In the genomic region with DNA sequence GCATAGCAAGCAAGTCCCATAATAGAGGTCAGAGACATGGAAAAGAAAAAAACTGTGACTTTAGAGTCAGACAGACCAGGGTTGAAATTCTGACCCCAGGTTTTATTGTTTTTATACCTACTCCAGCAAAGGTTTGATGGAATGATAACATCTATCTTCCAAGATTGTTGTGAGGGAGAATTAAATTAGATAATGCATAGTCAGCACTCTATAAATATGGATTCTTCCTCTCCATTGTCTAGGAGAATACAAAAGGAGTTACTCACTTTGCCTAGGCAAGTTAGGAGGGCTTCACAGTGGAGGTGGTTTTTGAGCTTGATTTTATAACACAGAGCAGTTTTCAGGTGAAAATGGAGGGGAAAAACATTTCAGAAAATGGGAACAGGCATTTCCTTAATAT, we compare ENCODE assay signal across 2 cellular contexts.
A peak's percentile ranks its signal among the peaks of the same experiment; 100 is the strongest.
TF ChIP-seq lines count a peak whose summit lies in the region.

No MANE protein-coding gene starts in this region.

TF ChIP-seq in A549, 52 proteins besides CTCF, POLR2A, EP300 and RAD21:
- TF ChIP-seq ZSCAN20 (CRISPR knock-in tag; IDR thresholded peaks at IDR 0.05) (no peak), ZFP36 (IDR thresholded peaks at IDR 0.05; ENCODE audit: borderline replicate concordance, partially characterized antibody) (peak; percentile 3), MAFK (IDR thresholded peaks at IDR 0.05; ENCODE audit: partially characterized antibody) (peak; percentile 94)
TF ChIP-seq in A549: peak in this region for 2.

TF ChIP-seq in K562, 482 proteins besides CTCF, POLR2A, EP300 and RAD21 (continues in another document):
- TF ChIP-seq, protein P1, sequence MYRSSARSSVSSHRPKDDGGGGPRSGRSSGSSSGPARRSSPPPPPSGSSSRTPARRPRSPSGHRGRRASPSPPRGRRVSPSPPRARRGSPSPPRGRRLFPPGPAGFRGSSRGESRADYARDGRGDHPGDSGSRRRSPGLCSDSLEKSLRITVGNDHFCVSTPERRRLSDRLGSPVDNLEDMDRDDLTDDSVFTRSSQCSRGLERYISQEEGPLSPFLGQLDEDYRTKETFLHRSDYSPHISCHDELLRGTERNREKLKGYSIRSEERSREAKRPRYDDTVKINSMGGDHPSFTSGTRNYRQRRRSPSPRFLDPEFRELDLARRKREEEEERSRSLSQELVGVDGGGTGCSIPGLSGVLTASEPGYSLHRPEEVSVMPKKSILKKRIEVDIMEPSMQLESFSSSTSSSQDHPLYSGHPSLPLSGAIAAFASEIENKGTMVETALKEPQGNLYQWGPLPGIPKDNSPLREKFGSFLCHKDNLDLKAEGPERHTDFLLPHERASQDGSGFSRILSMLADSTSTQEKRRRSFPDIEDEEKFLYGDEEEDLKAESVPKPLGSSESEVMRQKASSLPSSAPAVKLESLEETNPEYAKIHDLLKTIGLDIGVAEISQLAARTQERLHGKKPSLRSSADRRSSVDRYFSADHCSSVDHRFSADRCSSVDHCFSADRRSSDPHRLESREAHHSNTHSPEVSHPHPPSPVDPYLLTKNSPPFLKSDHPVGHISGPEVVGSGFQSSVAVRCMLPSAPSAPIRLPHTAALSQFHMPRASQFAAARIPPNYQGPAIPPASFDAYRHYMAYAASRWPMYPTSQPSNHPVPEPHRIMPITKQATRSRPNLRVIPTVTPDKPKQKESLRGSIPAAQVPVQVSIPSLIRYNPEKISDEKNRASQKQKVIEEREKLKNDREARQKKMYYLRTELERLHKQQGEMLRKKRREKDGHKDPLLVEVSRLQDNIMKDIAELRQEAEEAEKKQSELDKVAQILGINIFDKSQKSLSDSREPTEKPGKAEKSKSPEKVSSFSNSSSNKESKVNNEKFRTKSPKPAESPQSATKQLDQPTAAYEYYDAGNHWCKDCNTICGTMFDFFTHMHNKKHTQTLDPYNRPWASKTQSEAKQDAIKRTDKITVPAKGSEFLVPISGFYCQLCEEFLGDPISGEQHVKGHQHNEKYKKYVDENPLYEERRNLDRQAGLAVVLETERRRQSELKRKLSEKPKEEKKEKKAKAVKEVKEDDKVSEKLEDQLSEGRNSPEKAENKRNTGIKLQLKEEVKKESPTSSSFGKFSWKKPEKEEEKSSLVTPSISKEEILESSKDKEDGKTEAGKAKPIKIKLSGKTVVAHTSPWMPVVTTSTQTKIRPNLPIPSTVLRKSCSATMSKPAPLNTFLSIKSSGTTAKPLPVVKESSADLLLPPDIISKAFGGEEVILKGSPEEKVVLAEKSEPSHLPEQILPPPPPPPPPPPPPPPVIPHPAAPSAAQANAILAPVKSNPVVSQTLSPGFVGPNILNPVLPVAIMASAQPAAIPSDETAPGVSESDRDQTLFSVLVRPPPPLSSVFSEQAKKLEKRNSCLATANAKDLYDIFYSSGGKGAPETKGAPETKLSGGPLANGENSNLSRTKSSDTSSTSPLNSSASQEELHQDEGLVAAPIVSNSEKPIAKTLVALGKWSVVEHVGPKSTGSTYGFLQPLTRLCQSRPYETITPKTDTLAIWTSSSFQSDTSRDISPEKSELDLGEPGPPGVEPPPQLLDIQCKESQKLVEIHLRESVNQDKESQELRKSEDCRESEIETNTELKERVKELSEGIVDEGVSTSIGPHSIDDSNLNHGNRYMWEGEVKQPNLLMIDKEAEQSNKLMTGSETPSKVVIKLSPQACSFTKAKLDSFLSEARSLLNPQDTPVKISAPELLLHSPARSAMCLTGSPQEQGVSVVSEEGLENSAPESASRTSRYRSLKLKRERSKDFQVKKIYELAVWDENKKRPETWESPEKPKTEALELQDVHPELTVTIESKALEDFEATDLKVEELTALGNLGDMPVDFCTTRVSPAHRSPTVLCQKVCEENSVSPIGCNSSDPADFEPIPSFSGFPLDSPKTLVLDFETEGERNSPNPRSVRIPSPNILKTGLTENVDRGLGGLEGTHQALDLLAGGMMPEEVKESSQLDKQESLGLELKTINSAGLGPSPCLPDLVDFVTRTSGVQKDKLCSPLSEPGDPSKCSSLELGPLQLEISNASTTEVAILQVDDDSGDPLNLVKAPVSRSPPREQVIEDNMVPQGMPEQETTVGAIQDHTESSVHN (IDR thresholded peaks at IDR 0.05; ENCODE audit: borderline replicate concordance in 1 of 2, low read depth in 1 of 2), result no peak
- TF ChIP-seq RNF2 (IDR thresholded peaks at IDR 0.05), result no peak
- no peak for TF ChIP-seq CBX8 (IDR thresholded peaks at IDR 0.05; ENCODE audit: borderline replicate concordance, extremely low read depth, low read depth, low read length, poor library complexity, severe bottlenecking)
- TF ChIP-seq SRSF7 (optimal IDR thresholded peaks at IDR 0.05; ENCODE audit: low read depth, low read length), result no peak
- TF ChIP-seq PHF8 (IDR thresholded peaks at IDR 0.05; ENCODE audit: borderline replicate concordance, low read length), result no peak
- TF ChIP-seq PATZ1 (CRISPR knock-in tag; IDR thresholded peaks at IDR 0.05; ENCODE audit: borderline replicate concordance), result no peak
- TF ChIP-seq, protein P2, sequence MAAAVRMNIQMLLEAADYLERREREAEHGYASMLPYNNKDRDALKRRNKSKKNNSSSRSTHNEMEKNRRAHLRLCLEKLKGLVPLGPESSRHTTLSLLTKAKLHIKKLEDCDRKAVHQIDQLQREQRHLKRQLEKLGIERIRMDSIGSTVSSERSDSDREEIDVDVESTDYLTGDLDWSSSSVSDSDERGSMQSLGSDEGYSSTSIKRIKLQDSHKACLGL (CRISPR knock-in tag; IDR thresholded peaks at IDR 0.05; ENCODE audit: borderline replicate concordance, poor library complexity, severe bottlenecking), result no peak
- TF ChIP-seq TAF7 (tag; IDR thresholded peaks at IDR 0.05), result no peak
- TF ChIP-seq ZFP36 (IDR thresholded peaks at IDR 0.05; ENCODE audit: low read depth, low read length, partially characterized antibody), result peak; percentile 29
- peak; percentile 61 for TF ChIP-seq MAFF (IDR thresholded peaks at IDR 0.05; ENCODE audit: low read length)
- no peak for TF ChIP-seq TRIM25 (IDR thresholded peaks at IDR 0.05; ENCODE audit: borderline replicate concordance)
- no peak for TF ChIP-seq ZNF699 (CRISPR knock-in tag; IDR thresholded peaks at IDR 0.05; ENCODE audit: insufficient replicate concordance)
- TF ChIP-seq, protein P3, sequence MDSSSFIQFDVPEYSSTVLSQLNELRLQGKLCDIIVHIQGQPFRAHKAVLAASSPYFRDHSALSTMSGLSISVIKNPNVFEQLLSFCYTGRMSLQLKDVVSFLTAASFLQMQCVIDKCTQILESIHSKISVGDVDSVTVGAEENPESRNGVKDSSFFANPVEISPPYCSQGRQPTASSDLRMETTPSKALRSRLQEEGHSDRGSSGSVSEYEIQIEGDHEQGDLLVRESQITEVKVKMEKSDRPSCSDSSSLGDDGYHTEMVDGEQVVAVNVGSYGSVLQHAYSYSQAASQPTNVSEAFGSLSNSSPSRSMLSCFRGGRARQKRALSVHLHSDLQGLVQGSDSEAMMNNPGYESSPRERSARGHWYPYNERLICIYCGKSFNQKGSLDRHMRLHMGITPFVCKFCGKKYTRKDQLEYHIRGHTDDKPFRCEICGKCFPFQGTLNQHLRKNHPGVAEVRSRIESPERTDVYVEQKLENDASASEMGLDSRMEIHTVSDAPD (CRISPR knock-in tag; IDR thresholded peaks at IDR 0.05), result no peak
- TF ChIP-seq, protein P4, sequence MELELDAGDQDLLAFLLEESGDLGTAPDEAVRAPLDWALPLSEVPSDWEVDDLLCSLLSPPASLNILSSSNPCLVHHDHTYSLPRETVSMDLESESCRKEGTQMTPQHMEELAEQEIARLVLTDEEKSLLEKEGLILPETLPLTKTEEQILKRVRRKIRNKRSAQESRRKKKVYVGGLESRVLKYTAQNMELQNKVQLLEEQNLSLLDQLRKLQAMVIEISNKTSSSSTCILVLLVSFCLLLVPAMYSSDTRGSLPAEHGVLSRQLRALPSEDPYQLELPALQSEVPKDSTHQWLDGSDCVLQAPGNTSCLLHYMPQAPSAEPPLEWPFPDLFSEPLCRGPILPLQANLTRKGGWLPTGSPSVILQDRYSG (tag; conservative IDR thresholded peaks at IDR 0.05; ENCODE audit: low read depth), result no peak
- TF ChIP-seq, protein P5, sequence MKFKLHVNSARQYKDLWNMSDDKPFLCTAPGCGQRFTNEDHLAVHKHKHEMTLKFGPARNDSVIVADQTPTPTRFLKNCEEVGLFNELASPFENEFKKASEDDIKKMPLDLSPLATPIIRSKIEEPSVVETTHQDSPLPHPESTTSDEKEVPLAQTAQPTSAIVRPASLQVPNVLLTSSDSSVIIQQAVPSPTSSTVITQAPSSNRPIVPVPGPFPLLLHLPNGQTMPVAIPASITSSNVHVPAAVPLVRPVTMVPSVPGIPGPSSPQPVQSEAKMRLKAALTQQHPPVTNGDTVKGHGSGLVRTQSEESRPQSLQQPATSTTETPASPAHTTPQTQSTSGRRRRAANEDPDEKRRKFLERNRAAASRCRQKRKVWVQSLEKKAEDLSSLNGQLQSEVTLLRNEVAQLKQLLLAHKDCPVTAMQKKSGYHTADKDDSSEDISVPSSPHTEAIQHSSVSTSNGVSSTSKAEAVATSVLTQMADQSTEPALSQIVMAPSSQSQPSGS (CRISPR knock-in tag; IDR thresholded peaks at IDR 0.05), result no peak
- TF ChIP-seq CREM (IDR thresholded peaks at IDR 0.05; ENCODE audit: low read depth), result no peak
- TF ChIP-seq, protein P6, sequence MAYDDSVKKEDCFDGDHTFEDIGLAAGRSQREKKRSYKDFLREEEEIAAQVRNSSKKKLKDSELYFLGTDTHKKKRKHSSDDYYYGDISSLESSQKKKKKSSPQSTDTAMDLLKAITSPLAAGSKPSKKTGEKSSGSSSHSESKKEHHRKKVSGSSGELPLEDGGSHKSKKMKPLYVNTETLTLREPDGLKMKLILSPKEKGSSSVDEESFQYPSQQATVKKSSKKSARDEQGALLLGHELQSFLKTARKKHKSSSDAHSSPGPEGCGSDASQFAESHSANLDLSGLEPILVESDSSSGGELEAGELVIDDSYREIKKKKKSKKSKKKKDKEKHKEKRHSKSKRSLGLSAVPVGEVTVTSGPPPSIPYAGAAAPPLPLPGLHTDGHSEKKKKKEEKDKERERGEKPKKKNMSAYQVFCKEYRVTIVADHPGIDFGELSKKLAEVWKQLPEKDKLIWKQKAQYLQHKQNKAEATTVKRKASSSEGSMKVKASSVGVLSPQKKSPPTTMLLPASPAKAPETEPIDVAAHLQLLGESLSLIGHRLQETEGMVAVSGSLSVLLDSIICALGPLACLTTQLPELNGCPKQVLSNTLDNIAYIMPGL (CRISPR knock-in tag; IDR thresholded peaks at IDR 0.05), result no peak
- peak; percentile 67 for TF ChIP-seq MAFG (tag; conservative IDR thresholded peaks at IDR 0.05)
- TF ChIP-seq ZNF316 (IDR thresholded peaks at IDR 0.05), result peak; percentile 80
- TF ChIP-seq ZNF449 (CRISPR knock-in tag; IDR thresholded peaks at IDR 0.05), result no peak
- TF ChIP-seq, protein P7, sequence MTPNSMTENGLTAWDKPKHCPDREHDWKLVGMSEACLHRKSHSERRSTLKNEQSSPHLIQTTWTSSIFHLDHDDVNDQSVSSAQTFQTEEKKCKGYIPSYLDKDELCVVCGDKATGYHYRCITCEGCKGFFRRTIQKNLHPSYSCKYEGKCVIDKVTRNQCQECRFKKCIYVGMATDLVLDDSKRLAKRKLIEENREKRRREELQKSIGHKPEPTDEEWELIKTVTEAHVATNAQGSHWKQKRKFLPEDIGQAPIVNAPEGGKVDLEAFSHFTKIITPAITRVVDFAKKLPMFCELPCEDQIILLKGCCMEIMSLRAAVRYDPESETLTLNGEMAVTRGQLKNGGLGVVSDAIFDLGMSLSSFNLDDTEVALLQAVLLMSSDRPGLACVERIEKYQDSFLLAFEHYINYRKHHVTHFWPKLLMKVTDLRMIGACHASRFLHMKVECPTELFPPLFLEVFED (CRISPR knock-in tag; conservative IDR thresholded peaks at IDR 0.05), result no peak
- TF ChIP-seq RFX1 (IDR thresholded peaks at IDR 0.05), result no peak
- TF ChIP-seq NR4A1 (CRISPR knock-in tag; IDR thresholded peaks at IDR 0.05), result no peak
- no peak for TF ChIP-seq NR4A1 (tag; IDR thresholded peaks at IDR 0.05)
- no peak for TF ChIP-seq ZNF384 (IDR thresholded peaks at IDR 0.05; ENCODE audit: low read depth, low read length)
- TF ChIP-seq C11orf30 (IDR thresholded peaks at IDR 0.05; ENCODE audit: low read depth), result peak; percentile 43
- TF ChIP-seq CBX2 (IDR thresholded peaks at IDR 0.05; ENCODE audit: insufficient read depth, low read length, poor library complexity, severe bottlenecking), result no peak
- TF ChIP-seq ZC3H4 (CRISPR knock-in tag; IDR thresholded peaks at IDR 0.05; ENCODE audit: borderline replicate concordance), result no peak
- no peak for TF ChIP-seq ZEB2 (IDR thresholded peaks at IDR 0.05)
- TF ChIP-seq CEBPG (CRISPR knock-in tag; IDR thresholded peaks at IDR 0.05), result no peak
- no peak for TF ChIP-seq CEBPG (tag; conservative IDR thresholded peaks at IDR 0.05 in 1 of 2, IDR thresholded peaks at IDR 0.05 in 1 of 2)
- TF ChIP-seq TCF7L2 (IDR thresholded peaks at IDR 0.05; ENCODE audit: low read depth, low read length), result no peak
